1 cellular context compared by ENCODE assay signal in the genomic region with DNA sequence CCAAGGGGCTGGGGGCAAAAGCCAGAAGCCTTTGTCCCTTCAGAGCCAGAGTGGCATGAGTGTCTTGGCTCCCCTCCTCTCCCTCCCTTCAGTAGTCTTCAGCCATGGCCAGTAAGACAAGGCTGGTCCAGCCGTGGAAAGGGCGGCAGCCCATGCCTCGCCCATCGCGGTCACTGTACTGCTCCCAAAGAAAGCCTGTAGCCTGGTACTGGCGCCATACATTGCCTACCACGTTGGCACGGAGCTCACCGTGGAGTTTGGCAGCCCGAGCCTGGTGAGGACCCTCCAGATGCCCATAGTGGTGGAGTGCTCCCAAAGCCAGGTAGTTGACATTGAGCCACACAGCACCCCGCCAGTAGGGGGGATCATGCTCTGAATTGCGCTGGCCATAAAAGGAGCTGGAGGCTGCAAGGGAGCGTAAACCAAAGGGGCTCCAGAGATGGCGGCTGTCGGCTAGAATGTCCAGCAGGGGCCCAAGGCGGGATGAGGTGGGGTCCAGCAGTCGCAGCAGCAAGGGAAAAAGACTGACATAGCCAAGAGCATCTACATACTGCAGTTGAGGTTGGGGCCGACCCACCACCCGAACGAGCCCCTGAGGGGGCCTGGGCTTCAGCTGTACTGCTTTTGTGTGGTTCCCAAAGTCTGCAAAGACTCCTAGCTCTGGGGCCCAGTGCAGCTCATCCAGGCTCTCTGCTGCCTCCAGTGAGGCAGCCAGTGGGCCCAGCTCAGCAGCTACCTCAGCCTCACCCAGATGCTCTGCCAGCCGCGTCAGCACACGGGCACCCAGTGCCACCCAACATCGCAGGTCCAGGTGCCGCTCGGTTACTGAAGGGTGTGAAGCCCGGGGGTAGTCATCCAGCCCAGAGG.
A peak's percentile ranks its signal among the peaks of the same experiment; 100 is the strongest.
TF ChIP-seq lines count a peak whose summit lies in the region.

No MANE protein-coding gene starts in this region.

TF ChIP-seq in HepG2, 621 proteins besides CTCF, POLR2A, EP300 and RAD21 (continued from another document and continues in another):
- TF ChIP-seq, protein P1, sequence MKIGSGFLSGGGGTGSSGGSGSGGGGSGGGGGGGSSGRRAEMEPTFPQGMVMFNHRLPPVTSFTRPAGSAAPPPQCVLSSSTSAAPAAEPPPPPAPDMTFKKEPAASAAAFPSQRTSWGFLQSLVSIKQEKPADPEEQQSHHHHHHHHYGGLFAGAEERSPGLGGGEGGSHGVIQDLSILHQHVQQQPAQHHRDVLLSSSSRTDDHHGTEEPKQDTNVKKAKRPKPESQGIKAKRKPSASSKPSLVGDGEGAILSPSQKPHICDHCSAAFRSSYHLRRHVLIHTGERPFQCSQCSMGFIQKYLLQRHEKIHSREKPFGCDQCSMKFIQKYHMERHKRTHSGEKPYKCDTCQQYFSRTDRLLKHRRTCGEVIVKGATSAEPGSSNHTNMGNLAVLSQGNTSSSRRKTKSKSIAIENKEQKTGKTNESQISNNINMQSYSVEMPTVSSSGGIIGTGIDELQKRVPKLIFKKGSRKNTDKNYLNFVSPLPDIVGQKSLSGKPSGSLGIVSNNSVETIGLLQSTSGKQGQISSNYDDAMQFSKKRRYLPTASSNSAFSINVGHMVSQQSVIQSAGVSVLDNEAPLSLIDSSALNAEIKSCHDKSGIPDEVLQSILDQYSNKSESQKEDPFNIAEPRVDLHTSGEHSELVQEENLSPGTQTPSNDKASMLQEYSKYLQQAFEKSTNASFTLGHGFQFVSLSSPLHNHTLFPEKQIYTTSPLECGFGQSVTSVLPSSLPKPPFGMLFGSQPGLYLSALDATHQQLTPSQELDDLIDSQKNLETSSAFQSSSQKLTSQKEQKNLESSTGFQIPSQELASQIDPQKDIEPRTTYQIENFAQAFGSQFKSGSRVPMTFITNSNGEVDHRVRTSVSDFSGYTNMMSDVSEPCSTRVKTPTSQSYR (CRISPR knock-in tag; IDR thresholded peaks at IDR 0.05; ENCODE audit: borderline replicate concordance): no peak
- TF ChIP-seq RAD51 (IDR thresholded peaks at IDR 0.05; ENCODE audit: borderline replicate concordance): no peak
- TF ChIP-seq PHF8 (CRISPR knock-in tag; IDR thresholded peaks at IDR 0.05): peak; percentile 15; the same call in 1 of the 2 replicates
- TF ChIP-seq, protein P2, sequence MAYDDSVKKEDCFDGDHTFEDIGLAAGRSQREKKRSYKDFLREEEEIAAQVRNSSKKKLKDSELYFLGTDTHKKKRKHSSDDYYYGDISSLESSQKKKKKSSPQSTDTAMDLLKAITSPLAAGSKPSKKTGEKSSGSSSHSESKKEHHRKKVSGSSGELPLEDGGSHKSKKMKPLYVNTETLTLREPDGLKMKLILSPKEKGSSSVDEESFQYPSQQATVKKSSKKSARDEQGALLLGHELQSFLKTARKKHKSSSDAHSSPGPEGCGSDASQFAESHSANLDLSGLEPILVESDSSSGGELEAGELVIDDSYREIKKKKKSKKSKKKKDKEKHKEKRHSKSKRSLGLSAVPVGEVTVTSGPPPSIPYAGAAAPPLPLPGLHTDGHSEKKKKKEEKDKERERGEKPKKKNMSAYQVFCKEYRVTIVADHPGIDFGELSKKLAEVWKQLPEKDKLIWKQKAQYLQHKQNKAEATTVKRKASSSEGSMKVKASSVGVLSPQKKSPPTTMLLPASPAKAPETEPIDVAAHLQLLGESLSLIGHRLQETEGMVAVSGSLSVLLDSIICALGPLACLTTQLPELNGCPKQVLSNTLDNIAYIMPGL (CRISPR knock-in tag; IDR thresholded peaks at IDR 0.05; ENCODE audit: borderline replicate concordance in 1 of 2, low read depth in 1 of 2): peak in 1 of 2 experiments; percentile 16; a peak in 1 of 4 replicates
- no peak for TF ChIP-seq MTA1 (CRISPR knock-in tag; IDR thresholded peaks at IDR 0.05; ENCODE audit: borderline replicate concordance)
- peak; percentile 39 for TF ChIP-seq ZNF883 (CRISPR knock-in tag; IDR thresholded peaks at IDR 0.05; ENCODE audit: not compliant biosample characterization)
- 0 out of 2 replicates have a peak, but pooled peaks have one; percentile 46 for TF ChIP-seq ZBTB7B (CRISPR knock-in tag; IDR thresholded peaks at IDR 0.05)
- TF ChIP-seq, protein P3, sequence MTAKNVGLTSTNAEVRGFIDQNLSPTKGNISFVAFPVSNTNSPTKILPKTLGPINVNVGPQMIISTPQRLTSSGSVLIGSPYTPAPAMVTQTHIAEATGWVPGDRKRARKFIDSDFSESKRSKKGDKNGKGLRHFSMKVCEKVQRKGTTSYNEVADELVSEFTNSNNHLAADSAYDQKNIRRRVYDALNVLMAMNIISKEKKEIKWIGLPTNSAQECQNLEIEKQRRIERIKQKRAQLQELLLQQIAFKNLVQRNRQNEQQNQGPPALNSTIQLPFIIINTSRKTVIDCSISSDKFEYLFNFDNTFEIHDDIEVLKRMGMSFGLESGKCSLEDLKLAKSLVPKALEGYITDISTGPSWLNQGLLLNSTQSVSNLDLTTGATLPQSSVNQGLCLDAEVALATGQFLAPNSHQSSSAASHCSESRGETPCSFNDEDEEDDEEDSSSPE (CRISPR knock-in tag; IDR thresholded peaks at IDR 0.05): no peak
- TF ChIP-seq FIP1L1 (IDR thresholded peaks at IDR 0.05; ENCODE audit: borderline replicate concordance, insufficient read depth, low read depth, low read length): 0 out of 2 replicates have a peak, but pooled peaks have one; percentile 27
- TF ChIP-seq, protein P4, sequence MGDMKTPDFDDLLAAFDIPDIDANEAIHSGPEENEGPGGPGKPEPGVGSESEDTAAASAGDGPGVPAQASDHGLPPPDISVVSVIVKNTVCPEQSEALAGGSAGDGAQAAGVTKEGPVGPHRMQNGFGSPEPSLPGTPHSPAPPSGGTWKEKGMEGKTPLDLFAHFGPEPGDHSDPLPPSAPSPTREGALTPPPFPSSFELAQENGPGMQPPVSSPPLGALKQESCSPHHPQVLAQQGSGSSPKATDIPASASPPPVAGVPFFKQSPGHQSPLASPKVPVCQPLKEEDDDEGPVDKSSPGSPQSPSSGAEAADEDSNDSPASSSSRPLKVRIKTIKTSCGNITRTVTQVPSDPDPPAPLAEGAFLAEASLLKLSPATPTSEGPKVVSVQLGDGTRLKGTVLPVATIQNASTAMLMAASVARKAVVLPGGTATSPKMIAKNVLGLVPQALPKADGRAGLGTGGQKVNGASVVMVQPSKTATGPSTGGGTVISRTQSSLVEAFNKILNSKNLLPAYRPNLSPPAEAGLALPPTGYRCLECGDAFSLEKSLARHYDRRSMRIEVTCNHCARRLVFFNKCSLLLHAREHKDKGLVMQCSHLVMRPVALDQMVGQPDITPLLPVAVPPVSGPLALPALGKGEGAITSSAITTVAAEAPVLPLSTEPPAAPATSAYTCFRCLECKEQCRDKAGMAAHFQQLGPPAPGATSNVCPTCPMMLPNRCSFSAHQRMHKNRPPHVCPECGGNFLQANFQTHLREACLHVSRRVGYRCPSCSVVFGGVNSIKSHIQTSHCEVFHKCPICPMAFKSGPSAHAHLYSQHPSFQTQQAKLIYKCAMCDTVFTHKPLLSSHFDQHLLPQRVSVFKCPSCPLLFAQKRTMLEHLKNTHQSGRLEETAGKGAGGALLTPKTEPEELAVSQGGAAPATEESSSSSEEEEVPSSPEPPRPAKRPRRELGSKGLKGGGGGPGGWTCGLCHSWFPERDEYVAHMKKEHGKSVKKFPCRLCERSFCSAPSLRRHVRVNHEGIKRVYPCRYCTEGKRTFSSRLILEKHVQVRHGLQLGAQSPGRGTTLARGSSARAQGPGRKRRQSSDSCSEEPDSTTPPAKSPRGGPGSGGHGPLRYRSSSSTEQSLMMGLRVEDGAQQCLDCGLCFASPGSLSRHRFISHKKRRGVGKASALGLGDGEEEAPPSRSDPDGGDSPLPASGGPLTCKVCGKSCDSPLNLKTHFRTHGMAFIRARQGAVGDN (CRISPR knock-in tag; IDR thresholded peaks at IDR 0.05): peak; percentile 40; the same call in 1 of the 2 replicates
- no peak for TF ChIP-seq MYNN (CRISPR knock-in tag; IDR thresholded peaks at IDR 0.05; ENCODE audit: low read depth)
- TF ChIP-seq, protein P5, sequence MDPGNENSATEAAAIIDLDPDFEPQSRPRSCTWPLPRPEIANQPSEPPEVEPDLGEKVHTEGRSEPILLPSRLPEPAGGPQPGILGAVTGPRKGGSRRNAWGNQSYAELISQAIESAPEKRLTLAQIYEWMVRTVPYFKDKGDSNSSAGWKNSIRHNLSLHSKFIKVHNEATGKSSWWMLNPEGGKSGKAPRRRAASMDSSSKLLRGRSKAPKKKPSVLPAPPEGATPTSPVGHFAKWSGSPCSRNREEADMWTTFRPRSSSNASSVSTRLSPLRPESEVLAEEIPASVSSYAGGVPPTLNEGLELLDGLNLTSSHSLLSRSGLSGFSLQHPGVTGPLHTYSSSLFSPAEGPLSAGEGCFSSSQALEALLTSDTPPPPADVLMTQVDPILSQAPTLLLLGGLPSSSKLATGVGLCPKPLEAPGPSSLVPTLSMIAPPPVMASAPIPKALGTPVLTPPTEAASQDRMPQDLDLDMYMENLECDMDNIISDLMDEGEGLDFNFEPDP (CRISPR knock-in tag; conservative IDR thresholded peaks at IDR 0.05): no peak
- TF ChIP-seq POLR2G (IDR thresholded peaks at IDR 0.05; ENCODE audit: low read depth, low read length): 0 out of 2 replicates have a peak, but pooled peaks have one; percentile 19
- TF ChIP-seq ZNF33A (CRISPR knock-in tag; IDR thresholded peaks at IDR 0.05; ENCODE audit: borderline replicate concordance): no peak
- peak; percentile 23; the same call in 1 of the 2 replicates for TF ChIP-seq CBX5 (CRISPR knock-in tag; IDR thresholded peaks at IDR 0.05; ENCODE audit: borderline replicate concordance)
- no peak for TF ChIP-seq ZFP82 (CRISPR knock-in tag; IDR thresholded peaks at IDR 0.05; ENCODE audit: borderline replicate concordance)
- TF ChIP-seq HNRNPL (IDR thresholded peaks at IDR 0.05; ENCODE audit: low read depth, low read length): peak; percentile 48; the same call in 1 of the 2 replicates
- TF ChIP-seq SP2 (CRISPR knock-in tag; IDR thresholded peaks at IDR 0.05): peak; percentile 5; the same call in 1 of the 2 replicates
- TF ChIP-seq, protein P6, sequence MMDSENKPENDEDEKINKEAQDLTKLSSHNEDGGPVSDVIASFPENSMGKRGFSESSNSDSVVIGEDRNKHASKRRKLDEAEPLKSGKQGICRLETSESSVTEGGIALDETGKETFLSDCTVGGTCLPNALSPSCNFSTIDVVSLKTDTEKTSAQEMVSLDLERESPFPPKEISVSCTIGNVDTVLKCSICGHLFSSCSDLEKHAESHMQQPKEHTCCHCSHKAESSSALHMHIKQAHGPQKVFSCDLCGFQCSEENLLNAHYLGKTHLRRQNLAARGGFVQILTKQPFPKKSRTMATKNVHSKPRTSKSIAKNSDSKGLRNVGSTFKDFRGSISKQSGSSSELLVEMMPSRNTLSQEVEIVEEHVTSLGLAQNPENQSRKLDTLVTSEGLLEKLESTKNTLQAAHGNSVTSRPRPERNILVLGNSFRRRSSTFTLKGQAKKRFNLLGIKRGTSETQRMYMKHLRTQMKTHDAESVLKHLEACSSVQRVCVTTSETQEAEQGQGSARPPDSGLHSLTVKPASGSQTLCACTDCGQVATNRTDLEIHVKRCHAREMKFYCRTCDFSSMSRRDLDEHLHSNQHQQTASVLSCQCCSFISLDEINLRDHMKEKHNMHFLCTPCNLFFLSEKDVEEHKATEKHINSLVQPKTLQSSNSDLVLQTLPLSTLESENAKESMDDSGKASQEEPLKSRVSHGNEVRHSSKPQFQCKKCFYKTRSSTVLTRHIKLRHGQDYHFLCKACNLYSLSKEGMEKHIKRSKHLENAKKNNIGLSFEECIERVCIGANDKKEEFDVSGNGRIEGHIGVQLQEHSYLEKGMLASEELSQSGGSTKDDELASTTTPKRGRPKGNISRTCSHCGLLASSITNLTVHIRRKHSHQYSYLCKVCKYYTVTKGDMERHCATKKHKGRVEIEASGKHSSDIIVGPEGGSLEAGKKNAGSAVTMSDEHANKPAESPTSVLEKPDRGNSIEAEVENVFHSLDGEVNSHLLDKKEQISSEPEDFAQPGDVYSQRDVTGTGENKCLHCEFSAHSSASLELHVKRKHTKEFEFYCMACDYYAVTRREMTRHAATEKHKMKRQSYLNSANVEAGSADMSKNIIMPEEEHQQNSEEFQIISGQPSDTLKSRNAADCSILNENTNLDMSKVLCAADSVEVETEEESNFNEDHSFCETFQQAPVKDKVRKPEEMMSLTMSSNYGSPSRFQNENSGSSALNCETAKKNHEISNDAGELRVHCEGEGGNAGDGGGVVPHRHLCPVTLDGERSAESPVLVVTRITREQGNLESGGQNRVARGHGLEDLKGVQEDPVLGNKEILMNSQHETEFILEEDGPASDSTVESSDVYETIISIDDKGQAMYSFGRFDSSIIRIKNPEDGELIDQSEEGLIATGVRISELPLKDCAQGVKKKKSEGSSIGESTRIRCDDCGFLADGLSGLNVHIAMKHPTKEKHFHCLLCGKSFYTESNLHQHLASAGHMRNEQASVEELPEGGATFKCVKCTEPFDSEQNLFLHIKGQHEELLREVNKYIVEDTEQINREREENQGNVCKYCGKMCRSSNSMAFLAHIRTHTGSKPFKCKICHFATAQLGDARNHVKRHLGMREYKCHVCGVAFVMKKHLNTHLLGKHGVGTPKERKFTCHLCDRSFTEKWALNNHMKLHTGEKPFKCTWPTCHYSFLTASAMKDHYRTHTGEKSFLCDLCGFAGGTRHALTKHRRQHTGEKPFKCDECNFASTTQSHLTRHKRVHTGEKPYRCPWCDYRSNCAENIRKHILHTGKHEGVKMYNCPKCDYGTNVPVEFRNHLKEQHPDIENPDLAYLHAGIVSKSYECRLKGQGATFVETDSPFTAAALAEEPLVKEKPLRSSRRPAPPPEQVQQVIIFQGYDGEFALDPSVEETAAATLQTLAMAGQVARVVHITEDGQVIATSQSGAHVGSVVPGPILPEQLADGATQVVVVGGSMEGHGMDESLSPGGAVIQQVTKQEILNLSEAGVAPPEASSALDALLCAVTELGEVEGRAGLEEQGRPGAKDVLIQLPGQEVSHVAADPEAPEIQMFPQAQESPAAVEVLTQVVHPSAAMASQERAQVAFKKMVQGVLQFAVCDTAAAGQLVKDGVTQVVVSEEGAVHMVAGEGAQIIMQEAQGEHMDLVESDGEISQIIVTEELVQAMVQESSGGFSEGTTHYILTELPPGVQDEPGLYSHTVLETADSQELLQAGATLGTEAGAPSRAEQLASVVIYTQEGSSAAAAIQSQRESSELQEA (CRISPR knock-in tag; IDR thresholded peaks at IDR 0.05; ENCODE audit: not compliant biosample characterization): peak; percentile 22
- TF ChIP-seq NKX3-1 (CRISPR knock-in tag; IDR thresholded peaks at IDR 0.05): 0 out of 2 replicates have a peak, but pooled peaks have one; percentile 21
- TF ChIP-seq, protein P7, sequence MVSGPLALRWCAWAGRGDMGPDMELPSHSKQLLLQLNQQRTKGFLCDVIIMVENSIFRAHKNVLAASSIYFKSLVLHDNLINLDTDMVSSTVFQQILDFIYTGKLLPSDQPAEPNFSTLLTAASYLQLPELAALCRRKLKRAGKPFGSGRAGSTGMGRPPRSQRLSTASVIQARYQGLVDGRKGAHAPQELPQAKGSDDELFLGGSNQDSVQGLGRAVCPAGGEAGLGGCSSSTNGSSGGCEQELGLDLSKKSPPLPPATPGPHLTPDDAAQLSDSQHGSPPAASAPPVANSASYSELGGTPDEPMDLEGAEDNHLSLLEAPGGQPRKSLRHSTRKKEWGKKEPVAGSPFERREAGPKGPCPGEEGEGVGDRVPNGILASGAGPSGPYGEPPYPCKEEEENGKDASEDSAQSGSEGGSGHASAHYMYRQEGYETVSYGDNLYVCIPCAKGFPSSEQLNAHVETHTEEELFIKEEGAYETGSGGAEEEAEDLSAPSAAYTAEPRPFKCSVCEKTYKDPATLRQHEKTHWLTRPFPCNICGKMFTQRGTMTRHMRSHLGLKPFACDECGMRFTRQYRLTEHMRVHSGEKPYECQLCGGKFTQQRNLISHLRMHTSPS (CRISPR knock-in tag; IDR thresholded peaks at IDR 0.05; ENCODE audit: low read depth): no peak
